19 cellular contexts compared by ENCODE assay signal in the genomic region with DNA sequence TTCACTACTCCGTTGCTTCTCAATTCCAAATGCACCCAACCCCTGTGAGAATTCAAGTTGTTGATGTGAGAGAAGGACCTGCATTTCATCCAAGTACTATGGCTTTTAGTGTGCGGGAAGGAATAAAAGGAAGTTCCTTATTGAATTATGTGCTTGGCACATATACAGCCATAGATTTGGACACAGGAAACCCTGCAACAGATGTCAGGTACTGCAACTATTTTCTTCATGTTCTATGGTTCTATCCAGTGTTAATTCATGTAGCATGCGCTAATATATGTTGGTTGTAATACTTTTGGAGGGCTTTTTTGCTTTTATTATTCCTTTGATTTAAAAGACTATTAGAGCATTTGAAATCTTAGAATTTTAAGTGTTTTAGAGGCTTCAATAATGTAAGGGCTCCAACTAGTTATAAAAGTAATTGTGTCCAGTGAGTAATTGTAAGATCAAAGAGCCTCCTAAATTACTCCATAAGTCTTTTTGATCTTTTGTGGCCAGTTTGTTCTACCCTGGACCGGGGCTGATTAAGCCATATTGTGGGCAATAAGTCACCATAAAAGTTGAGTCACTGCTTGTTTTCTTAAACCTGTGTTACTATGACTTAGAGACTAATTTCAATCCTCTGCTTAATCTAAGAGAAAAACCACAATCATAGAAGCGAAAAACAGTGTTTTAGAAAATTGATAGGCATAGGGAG. TPM values are rescaled to one million over a fixed set of nuclear protein-coding genes. Genes with fewer than 3 reads are reported as not detected.
DNase-seq lines count a peak whose midpoint lies in the region; ATAC-seq and TF ChIP-seq lines count a peak whose summit lies in the region.
"Had no signal": no experiment of that assay in that cellular context is flagged by ENCODE, and none has a peak within 500 bp of the region (broad histone marks: within the 10 kb centered on the region; RNA-seq: fewer than 3 reads in every experiment).

No MANE protein-coding gene starts in this region.

- no peak overlapping the region for H3K4me3 ChIP-seq in parathyroid adenoma (ENCODE audit: low read depth, low read length)
- H3K4me3 ChIP-seq: suprapubic skin had no signal

- H3K79me2 ChIP-seq in parathyroid adenoma: no peaks in the 10 kb centered on the region

- H3K9me3 ChIP-seq in parathyroid adenoma (ENCODE audit: control insufficient read depth, low read length): no peaks in the 10 kb centered on the region
- H3K9me3 ChIP-seq: BE2C, suprapubic skin had no signal

- H3K9ac ChIP-seq in parathyroid adenoma: no peak overlapping the region

- H3K27ac ChIP-seq in foreskin keratinocyte (no peak overlapping the region), parathyroid adenoma (no peak overlapping the region)
- H3K27ac ChIP-seq: HL-60, suprapubic skin had no signal

- H3K27me3 ChIP-seq in foreskin keratinocyte: no peaks in the 10 kb centered on the region
- no peaks in the 10 kb centered on the region for H3K27me3 ChIP-seq in parathyroid adenoma (ENCODE audit: control insufficient read depth, insufficient read depth, low read length)
- H3K27me3 ChIP-seq: BE2C, suprapubic skin had no signal

- no peaks in the 10 kb centered on the region for H3K4me1 ChIP-seq in foreskin keratinocyte
- H3K4me1 ChIP-seq in parathyroid adenoma: no peaks in the 10 kb centered on the region
- H3K4me1 ChIP-seq: BE2C, suprapubic skin had no signal

- H2AFZ ChIP-seq in parathyroid adenoma: peak overlapping the region; percentile 6

- no peaks in the 10 kb centered on the region for H3K36me3 ChIP-seq in parathyroid adenoma (ENCODE audit: control insufficient read depth, insufficient read depth, low read length)
- H3K36me3 ChIP-seq: BE2C, suprapubic skin had no signal

- no peak overlapping the region for H3K4me2 ChIP-seq in parathyroid adenoma (ENCODE audit: low read length)

- intact Hi-C loops in sciatic nerve (cut with DNase I): no loop called here

- ATAC-seq in foreskin keratinocyte (peak; percentile 66), HG03442 (IDR thresholded peaks at IDR 0.05; ENCODE audit: unreplicated experiment) (no peak), sciatic nerve (no peak)

- DNase-seq in HT-29 (ENCODE audit: low spot score) (peak; percentile 73), T1000 (lab: John Stamatoyannopoulos, UW) (peak; percentile 10), foreskin keratinocyte (peak; percentile 22 to 41), sciatic nerve (ENCODE audit: low spot score) (no peak), AG08395 (ENCODE audit: low spot score) (no peak), NCI-H510A treated with DMSO at 0.1 percent for 48 hours (lab: John Stamatoyannopoulos, UW) (no peak)
- DNase-seq: activated CD4-positive, alpha-beta memory T cell treated with anti-CD3 and anti-CD28 coated beads, Interleukin-2, amount 10 ng/mL, durations not matched to agents 7 days and 5 days; BE2C; HCEC 1CT; NCI-H2029 treated with DMSO at 0.1 percent for 48 hours had no signal

- TF ChIP-seq CTCF in foreskin keratinocyte (conservative IDR thresholded peaks at IDR 0.05) (no peak), parathyroid adenoma (IDR thresholded peaks at IDR 0.05) (no peak)

RNA-seq across cellular contexts. Expression of a gene that starts 22.9 kb away (rescaled TPM):
- total RNA-seq in HT-29 (2014; rRNA removed; shearing (Covaris generic)): 0.03 and 0.38 TPM in 2 replicates
- total RNA-seq in foreskin keratinocyte: 0.04 TPM in 1 of 2 replicates, not detected in the other
- polyA plus RNA-seq in foreskin keratinocyte: not detected in 2 replicates
- total RNA-seq in sciatic nerve: not detected
- total RNA-seq: activated CD4-positive, alpha-beta memory T cell treated with anti-CD3 and anti-CD28 coated beads, Interleukin-2, amount 10 ng/mL, durations not matched to agents 7 days and 5 days; activated T-helper 1 cell treated with anti-CD3 and anti-CD28 coated beads, Interleukin-12 subunit alpha, Interleukin-12 subunit beta, Interleukin-2, Interleukin-4 antibody, amounts not matched to agents 30 ng/mL and 10 ng/mL and 1 ng/mL, durations not matched to agents 14 hours and 24 hours and 36 hours; dermis microvascular lymphatic vessel endothelial cell; fibroblast of villous mesenchyme; mesenteric fat pad; osteocyte had no signal

RNA-seq across cellular contexts. Expression of a gene that starts 48.1 kb away (rescaled TPM):
- 0.03 TPM in 1 of 2 replicates, not detected in the other for total RNA-seq in HT-29 (2014; rRNA removed; shearing (Covaris generic))
- total RNA-seq in foreskin keratinocyte: 73.1 and 102 TPM in 2 replicates
- 18.4 and 20.3 TPM in 2 replicates for polyA plus RNA-seq in foreskin keratinocyte
- not detected for total RNA-seq in sciatic nerve
- total RNA-seq: activated CD4-positive, alpha-beta memory T cell treated with anti-CD3 and anti-CD28 coated beads, Interleukin-2, amount 10 ng/mL, durations not matched to agents 7 days and 5 days; activated T-helper 1 cell treated with anti-CD3 and anti-CD28 coated beads, Interleukin-12 subunit alpha, Interleukin-12 subunit beta, Interleukin-2, Interleukin-4 antibody, amounts not matched to agents 30 ng/mL and 10 ng/mL and 1 ng/mL, durations not matched to agents 14 hours and 24 hours and 36 hours; dermis microvascular lymphatic vessel endothelial cell; mesenteric fat pad; osteocyte had no signal

Comparison
In these comparisons a context has a peak if more than half of its experiments do, and no peak if none do; other contexts are left out.
1. DNase-seq: peak in HT-29 (single experiment), T1000 (single experiment) and foreskin keratinocyte (2 of 2); none in sciatic nerve (single experiment), AG08395 (single experiment) and NCI-H510A treated with DMSO at 0.1 percent for 48 hours (single experiment).
2. RNA of a gene that starts 48.1 kb away (total RNA-seq): 73.1 to 102 TPM in foreskin keratinocyte; 0.03 TPM in HT-29 and not detected in sciatic nerve (single experiment); every median in the first group is over 10 times any median in the second.